8 cellular contexts compared by ENCODE assay signal in genomic region chr2:18559941-18560796, GRCh38. TPM values are rescaled to one million over a fixed set of nuclear protein-coding genes. Genes with fewer than 3 reads are reported as not detected.
A peak's percentile ranks its signal among the peaks of the same experiment; 100 is the strongest.
DNase-seq lines count a peak whose midpoint lies in the region; ATAC-seq and TF ChIP-seq lines count a peak whose summit lies in the region.

Gene RDH14, minus strand, starts transcription at chr2:18560653. Its CDS starts 81 bp downstream, at chr2:18560572.

- H3K4me3 ChIP-seq in Karpas-422 (ENCODE audit: low read length): peak within 1 kb of the TSS; percentile 76
- H3K4me3 ChIP-seq in esophagus squamous epithelium: peak within 1 kb of the TSS; percentile 68 to 99 (median 90)

- H3K27ac ChIP-seq in Karpas-422 (ENCODE audit: low read length) (peak within 1 kb of the TSS; percentile 66), esophagus squamous epithelium (peak within 1 kb of the TSS; percentile 94 to 100 (median 98))

- TF ChIP-seq CTCF in esophagus squamous epithelium (IDR thresholded peaks at IDR 0.05): peak in 2 of 6 experiments; percentile 2 to 10

- peak; percentile 96 for ATAC-seq in GM21825 (IDR thresholded peaks at IDR 0.05; ENCODE audit: unreplicated experiment)

- H3K4me2 ChIP-seq in Karpas-422 (ENCODE audit: low read depth, low read length, poor library complexity, severe bottlenecking): peak within 1 kb of the TSS; percentile 83

- H3K9me2 ChIP-seq in Karpas-422 (replicated peaks; ENCODE audit: insufficient read depth, low read length): no peaks in the 10 kb centered on the region

- DNase-seq in DMS79 treated with DMSO at 0.1 percent for 48 hours (lab: John Stamatoyannopoulos, UW) (peak; percentile 89), Karpas-422 (peak; percentile 96), RKO (ENCODE audit: low spot score) (peak; percentile 91), activated T-helper 1 cell treated with Interleukin-2 at 50 U/mL for 16 hours (ENCODE audit: low read depth) (peak; percentile 84), esophagus squamous epithelium (lab: John Stamatoyannopoulos, UW) (peak; percentile 74), myocyte (ENCODE audit: low read depth) (peak; percentile 97)
- peak; percentile 81 to 86 for DNase-seq in stimulated activated CD8-positive, alpha-beta memory T cell treated with anti-CD3 and anti-CD28 coated beads, Interleukin-7, amount 100 ng/mL, for 48 hours (ENCODE audit: extremely low read depth in 1 of 2, low read depth in 1 of 2)

- H3K27me3 ChIP-seq in Karpas-422 (ENCODE audit: low read length) (no peaks in the 10 kb centered on the region), esophagus squamous epithelium (no peaks in the 10 kb centered on the region)

- H3K9me3 ChIP-seq in Karpas-422 (ENCODE audit: low read length): peaks cover 5% of the 10 kb centered on the region
- peaks cover 0 to 9% (median 7%) of the 10 kb centered on the region in 3 donors for H3K9me3 ChIP-seq in esophagus squamous epithelium

- peaks cover 7% of the 10 kb centered on the region; the same call in 1 of the 2 replicates for H3K36me3 ChIP-seq in Karpas-422 (ENCODE audit: insufficient read depth, low read length)
- H3K36me3 ChIP-seq in esophagus squamous epithelium: peaks cover 0 to 26% (median 0%) of the 10 kb centered on the region in 3 donors

- no peaks in the 10 kb centered on the region for H4K20me1 ChIP-seq in Karpas-422 (ENCODE audit: insufficient read depth, low read depth, low read length)

- peak within 1 kb of the TSS; percentile 83 for H2AFZ ChIP-seq in Karpas-422 (ENCODE audit: low read length)

- peak within 1 kb of the TSS; percentile 88 for H3K9ac ChIP-seq in Karpas-422 (ENCODE audit: low read length)

- WGBS in esophagus squamous epithelium, 2 donors: 0% methylated on average over 6 to 9 of the region's 84 CpGs

- peaks cover 26% of the 10 kb centered on the region for H3K79me2 ChIP-seq in Karpas-422 (ENCODE audit: low read length)

- peak in 3 of 4 donors; percentile 44 to 75 (median 60) for TF ChIP-seq POLR2A in esophagus squamous epithelium (IDR thresholded peaks at IDR 0.05)

- intact Hi-C loops in esophagus squamous epithelium (cut with DNase I): no loop called here

- peaks cover 19% of the 10 kb centered on the region for H3K4me1 ChIP-seq in Karpas-422 (ENCODE audit: low read length)
- H3K4me1 ChIP-seq in esophagus squamous epithelium: peaks cover 0 to 49% (median 13%) of the 10 kb centered on the region in 3 donors

RNA-seq across cellular contexts. Expression of gene RDH14, which starts in this region (rescaled TPM):
- 25.6 and 30.8 TPM in 2 replicates for total RNA-seq in Karpas-422 (2014; rRNA removed; shearing (Covaris generic); ENCODE audit: low replicate concordance)
- 10 to 100 TPM; 11.8 to 24.4 (median 17.7) TPM for total RNA-seq in esophagus squamous epithelium
- total RNA-seq in myocyte: 39.1 and 40.0 TPM in 2 replicates
- 20.4 TPM for polyA plus RNA-seq in myocyte (2012)

Comparison
In these comparisons a context has a peak if more than half of its experiments do, and no peak if none do; other contexts are left out.
1. Peak in every context shown above with its lines: DNase-seq, ATAC-seq, H3K4me3 ChIP-seq and H3K27ac ChIP-seq.